Comparison of ENCODE assay signal across 1 cellular context in genomic region chr11:2954263-2954662, GRCh38.
TF ChIP-seq lines count a peak whose summit lies in the region.

No MANE protein-coding gene starts in this region.

TF ChIP-seq in GM23338, 12 proteins besides CTCF, POLR2A, EP300 and RAD21 (continued from another document):
- TF ChIP-seq ZNF462 (CRISPR knock-in tag; IDR thresholded peaks at IDR 0.05) (no peak), EZH2phosphoT487 (IDR thresholded peaks at IDR 0.05; ENCODE audit: unreplicated experiment) (no peak), ETS1 (IDR thresholded peaks at IDR 0.05) (no peak), ZNF114 (CRISPR knock-in tag; IDR thresholded peaks at IDR 0.05) (no peak), JUNB (IDR thresholded peaks at IDR 0.05; ENCODE audit: unreplicated experiment) (no peak), NANOG (IDR thresholded peaks at IDR 0.05; ENCODE audit: borderline replicate concordance) (no peak), STAT1 (IDR thresholded peaks at IDR 0.05; ENCODE audit: unreplicated experiment) (no peak), POLR2AphosphoS5 (IDR thresholded peaks at IDR 0.05; ENCODE audit: low read depth) (no peak), CREB1 (CRISPR knock-in tag; IDR thresholded peaks at IDR 0.05; ENCODE audit: low read depth) (no peak), ZNF331 (CRISPR knock-in tag; IDR thresholded peaks at IDR 0.05; ENCODE audit: low read depth) (no peak)
